Comparison of ENCODE assay signal across 1 cellular context in genomic region chr19:10013316-10013715, GRCh38.
TF ChIP-seq lines count a peak whose summit lies in the region.

TSS of gene RDH8 (plus strand) at chr19:10013483. CDS start at chr19:10013498, 15 bp downstream.

TF ChIP-seq in H1, 55 proteins besides CTCF, POLR2A, EP300 and RAD21 (continued from another document):
- no peak for TF ChIP-seq TEAD4 (IDR thresholded peaks at IDR 0.05; ENCODE audit: low read depth, low read length)
- no peak for TF ChIP-seq ZNF274 (IDR thresholded peaks at IDR 0.05; ENCODE audit: borderline replicate concordance, extremely low read depth, low read length)
- no peak for TF ChIP-seq TCF12 (IDR thresholded peaks at IDR 0.05; ENCODE audit: low read depth, low read length)
- TF ChIP-seq CHD2 (IDR thresholded peaks at IDR 0.05; ENCODE audit: low read length): no peak
- no peak for TF ChIP-seq EGR1 (IDR thresholded peaks at IDR 0.05; ENCODE audit: borderline replicate concordance, low read depth, low read length)
- TF ChIP-seq JUN (IDR thresholded peaks at IDR 0.05; ENCODE audit: low read depth, low read length): no peak
- no peak for TF ChIP-seq CTBP2 (IDR thresholded peaks at IDR 0.05; ENCODE audit: borderline replicate concordance, insufficient read depth, insufficient read length, low read length)
